Comparison of ENCODE assay signal across 1 cellular context in the genomic region with DNA sequence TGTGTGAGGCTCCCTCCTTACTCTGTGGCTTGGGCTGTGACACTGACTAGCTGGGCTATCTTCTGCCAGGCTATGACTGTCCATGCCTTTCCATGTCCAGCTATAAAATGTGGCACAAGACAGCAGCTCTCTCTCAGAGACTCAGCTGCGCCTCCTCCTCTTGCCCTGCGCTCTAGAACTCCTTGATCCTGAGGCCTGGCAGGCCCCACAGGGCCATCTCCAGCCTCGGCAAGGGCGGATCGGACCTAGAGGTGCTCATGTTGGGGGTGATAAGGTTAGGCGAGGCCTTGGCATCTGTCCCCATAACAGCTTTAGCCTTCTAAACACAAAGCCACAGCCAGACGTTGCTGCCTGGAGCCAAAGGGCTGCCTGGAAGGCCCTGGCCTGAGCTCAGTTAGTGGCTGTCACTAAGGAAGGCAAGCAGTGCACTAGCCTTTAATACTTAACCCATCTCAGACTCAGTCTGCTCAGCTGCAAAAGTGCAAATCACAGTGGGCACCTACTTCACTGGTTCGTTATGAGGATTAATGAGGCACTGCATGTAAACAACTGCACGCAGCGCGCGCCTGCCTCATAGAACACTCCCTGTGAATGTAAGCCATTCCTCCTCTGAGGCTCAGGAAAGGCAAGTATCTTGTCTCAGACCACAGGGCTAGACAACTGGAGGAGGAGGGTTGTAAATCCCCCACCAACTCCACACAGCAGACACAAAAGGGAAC.
TF ChIP-seq lines count a peak whose summit lies in the region.

No MANE protein-coding gene starts in this region.

TF ChIP-seq in HepG2, 621 proteins besides CTCF, POLR2A, EP300 and RAD21 (continued from another document and continues in another):
- TF ChIP-seq, protein P1, sequence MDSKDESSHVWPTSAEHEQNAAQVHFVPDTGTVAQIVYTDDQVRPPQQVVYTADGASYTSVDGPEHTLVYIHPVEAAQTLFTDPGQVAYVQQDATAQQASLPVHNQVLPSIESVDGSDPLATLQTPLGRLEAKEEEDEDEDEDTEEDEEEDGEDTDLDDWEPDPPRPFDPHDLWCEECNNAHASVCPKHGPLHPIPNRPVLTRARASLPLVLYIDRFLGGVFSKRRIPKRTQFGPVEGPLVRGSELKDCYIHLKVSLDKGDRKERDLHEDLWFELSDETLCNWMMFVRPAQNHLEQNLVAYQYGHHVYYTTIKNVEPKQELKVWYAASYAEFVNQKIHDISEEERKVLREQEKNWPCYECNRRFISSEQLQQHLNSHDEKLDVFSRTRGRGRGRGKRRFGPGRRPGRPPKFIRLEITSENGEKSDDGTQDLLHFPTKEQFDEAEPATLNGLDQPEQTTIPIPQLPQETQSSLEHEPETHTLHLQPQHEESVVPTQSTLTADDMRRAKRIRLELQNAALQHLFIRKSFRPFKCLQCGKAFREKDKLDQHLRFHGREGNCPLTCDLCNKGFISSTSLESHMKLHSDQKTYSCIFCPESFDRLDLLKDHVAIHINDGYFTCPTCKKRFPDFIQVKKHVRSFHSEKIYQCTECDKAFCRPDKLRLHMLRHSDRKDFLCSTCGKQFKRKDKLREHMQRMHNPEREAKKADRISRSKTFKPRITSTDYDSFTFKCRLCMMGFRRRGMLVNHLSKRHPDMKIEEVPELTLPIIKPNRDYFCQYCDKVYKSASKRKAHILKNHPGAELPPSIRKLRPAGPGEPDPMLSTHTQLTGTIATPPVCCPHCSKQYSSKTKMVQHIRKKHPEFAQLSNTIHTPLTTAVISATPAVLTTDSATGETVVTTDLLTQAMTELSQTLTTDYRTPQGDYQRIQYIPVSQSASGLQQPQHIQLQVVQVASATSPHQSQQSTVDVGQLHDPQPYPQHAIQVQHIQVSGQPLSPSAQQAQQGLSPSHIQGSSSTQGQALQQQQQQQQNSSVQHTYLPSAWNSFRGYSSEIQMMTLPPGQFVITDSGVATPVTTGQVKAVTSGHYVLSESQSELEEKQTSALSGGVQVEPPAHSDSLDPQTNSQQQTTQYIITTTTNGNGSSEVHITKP (CRISPR knock-in tag; IDR thresholded peaks at IDR 0.05; ENCODE audit: low read depth): peak; percentile 23; the same call in 1 of the 2 replicates
- TF ChIP-seq GZF1 (CRISPR knock-in tag; IDR thresholded peaks at IDR 0.05): no peak
- TF ChIP-seq ZNF121 (CRISPR knock-in tag; IDR thresholded peaks at IDR 0.05): no peak
- no peak for TF ChIP-seq IRX3 (CRISPR knock-in tag; IDR thresholded peaks at IDR 0.05; ENCODE audit: borderline replicate concordance, low read depth)
- no peak for TF ChIP-seq SOX13 (IDR thresholded peaks at IDR 0.05)
- no peak for TF ChIP-seq SOX13 (CRISPR knock-in tag; conservative IDR thresholded peaks at IDR 0.05 in 1 of 2, IDR thresholded peaks at IDR 0.05 in 1 of 2)
- no peak for TF ChIP-seq NR3C1 (CRISPR knock-in tag; IDR thresholded peaks at IDR 0.05)
- no peak for TF ChIP-seq KDM4B (CRISPR knock-in tag; IDR thresholded peaks at IDR 0.05)
- TF ChIP-seq ARNTL (CRISPR knock-in tag; IDR thresholded peaks at IDR 0.05): 0 out of 2 replicates have a peak, but pooled peaks have one; percentile 15
- 0 out of 2 replicates have a peak, but pooled peaks have one; percentile 6 for TF ChIP-seq IRF2 (CRISPR knock-in tag; IDR thresholded peaks at IDR 0.05)
- TF ChIP-seq, protein P2, sequence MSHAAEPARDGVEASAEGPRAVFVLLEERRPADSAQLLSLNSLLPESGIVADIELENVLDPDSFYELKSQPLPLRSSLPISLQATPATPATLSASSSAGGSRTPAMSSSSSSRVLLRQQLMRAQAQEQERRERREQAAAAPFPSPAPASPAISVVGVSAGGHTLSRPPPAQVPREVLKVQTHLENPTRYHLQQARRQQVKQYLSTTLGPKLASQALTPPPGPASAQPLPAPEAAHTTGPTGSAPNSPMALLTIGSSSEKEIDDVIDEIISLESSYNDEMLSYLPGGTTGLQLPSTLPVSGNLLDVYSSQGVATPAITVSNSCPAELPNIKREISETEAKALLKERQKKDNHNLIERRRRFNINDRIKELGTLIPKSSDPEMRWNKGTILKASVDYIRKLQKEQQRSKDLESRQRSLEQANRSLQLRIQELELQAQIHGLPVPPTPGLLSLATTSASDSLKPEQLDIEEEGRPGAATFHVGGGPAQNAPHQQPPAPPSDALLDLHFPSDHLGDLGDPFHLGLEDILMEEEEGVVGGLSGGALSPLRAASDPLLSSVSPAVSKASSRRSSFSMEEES (CRISPR knock-in tag; IDR thresholded peaks at IDR 0.05): no peak
- TF ChIP-seq, protein P3, sequence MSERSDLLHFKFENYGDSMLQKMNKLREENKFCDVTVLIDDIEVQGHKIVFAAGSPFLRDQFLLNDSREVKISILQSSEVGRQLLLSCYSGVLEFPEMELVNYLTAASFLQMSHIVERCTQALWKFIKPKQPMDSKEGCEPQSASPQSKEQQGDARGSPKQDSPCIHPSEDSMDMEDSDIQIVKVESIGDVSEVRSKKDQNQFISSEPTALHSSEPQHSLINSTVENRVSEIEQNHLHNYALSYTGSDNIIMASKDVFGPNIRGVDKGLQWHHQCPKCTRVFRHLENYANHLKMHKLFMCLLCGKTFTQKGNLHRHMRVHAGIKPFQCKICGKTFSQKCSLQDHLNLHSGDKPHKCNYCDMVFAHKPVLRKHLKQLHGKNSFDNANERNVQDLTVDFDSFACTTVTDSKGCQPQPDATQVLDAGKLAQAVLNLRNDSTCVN (CRISPR knock-in tag; IDR thresholded peaks at IDR 0.05; ENCODE audit: borderline replicate concordance): 0 out of 2 replicates have a peak, but pooled peaks have one; percentile 28
- no peak for TF ChIP-seq RFXAP (CRISPR knock-in tag; IDR thresholded peaks at IDR 0.05; ENCODE audit: borderline replicate concordance)
- TF ChIP-seq SOX6 (IDR thresholded peaks at IDR 0.05): no peak
- 0 out of 2 replicates have a peak, but pooled peaks have one; percentile 8 for TF ChIP-seq SOX6 (CRISPR knock-in tag; IDR thresholded peaks at IDR 0.05)
- no peak for TF ChIP-seq THAP11 (CRISPR knock-in tag; IDR thresholded peaks at IDR 0.05)
- TF ChIP-seq ZNF333 (CRISPR knock-in tag; IDR thresholded peaks at IDR 0.05; ENCODE audit: borderline replicate concordance): no peak
- TF ChIP-seq SKI (IDR thresholded peaks at IDR 0.05; ENCODE audit: partially characterized antibody): no peak
- TF ChIP-seq ZNF329 (CRISPR knock-in tag; IDR thresholded peaks at IDR 0.05; ENCODE audit: low read depth): 0 out of 2 replicates have a peak, but pooled peaks have one; percentile 23
- TF ChIP-seq ZSCAN25 (CRISPR knock-in tag; IDR thresholded peaks at IDR 0.05): no peak
- TF ChIP-seq, protein P4, sequence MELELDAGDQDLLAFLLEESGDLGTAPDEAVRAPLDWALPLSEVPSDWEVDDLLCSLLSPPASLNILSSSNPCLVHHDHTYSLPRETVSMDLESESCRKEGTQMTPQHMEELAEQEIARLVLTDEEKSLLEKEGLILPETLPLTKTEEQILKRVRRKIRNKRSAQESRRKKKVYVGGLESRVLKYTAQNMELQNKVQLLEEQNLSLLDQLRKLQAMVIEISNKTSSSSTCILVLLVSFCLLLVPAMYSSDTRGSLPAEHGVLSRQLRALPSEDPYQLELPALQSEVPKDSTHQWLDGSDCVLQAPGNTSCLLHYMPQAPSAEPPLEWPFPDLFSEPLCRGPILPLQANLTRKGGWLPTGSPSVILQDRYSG (CRISPR knock-in tag; IDR thresholded peaks at IDR 0.05): no peak
- no peak for TF ChIP-seq NFIC (IDR thresholded peaks at IDR 0.05; ENCODE audit: low read length)
- no peak for TF ChIP-seq GLI4 (CRISPR knock-in tag; IDR thresholded peaks at IDR 0.05; ENCODE audit: borderline replicate concordance)
- TF ChIP-seq ZNF761 (CRISPR knock-in tag; conservative IDR thresholded peaks at IDR 0.05): no peak
- no peak for TF ChIP-seq HNRNPH1 (optimal IDR thresholded peaks at IDR 0.05; ENCODE audit: low read depth, low read length)
- TF ChIP-seq U2AF2 (IDR thresholded peaks at IDR 0.05; ENCODE audit: low read depth, low read length): no peak
- no peak for TF ChIP-seq ZKSCAN5 (CRISPR knock-in tag; IDR thresholded peaks at IDR 0.05)
- TF ChIP-seq, protein P5, sequence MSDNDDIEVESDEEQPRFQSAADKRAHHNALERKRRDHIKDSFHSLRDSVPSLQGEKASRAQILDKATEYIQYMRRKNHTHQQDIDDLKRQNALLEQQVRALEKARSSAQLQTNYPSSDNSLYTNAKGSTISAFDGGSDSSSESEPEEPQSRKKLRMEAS (IDR thresholded peaks at IDR 0.05): peak; percentile 18; the same call in 1 of the 2 replicates
- no peak for TF ChIP-seq ZNF772 (CRISPR knock-in tag; IDR thresholded peaks at IDR 0.05)
- no peak for TF ChIP-seq SP2 (CRISPR knock-in tag; IDR thresholded peaks at IDR 0.05)
- TF ChIP-seq, protein P6, sequence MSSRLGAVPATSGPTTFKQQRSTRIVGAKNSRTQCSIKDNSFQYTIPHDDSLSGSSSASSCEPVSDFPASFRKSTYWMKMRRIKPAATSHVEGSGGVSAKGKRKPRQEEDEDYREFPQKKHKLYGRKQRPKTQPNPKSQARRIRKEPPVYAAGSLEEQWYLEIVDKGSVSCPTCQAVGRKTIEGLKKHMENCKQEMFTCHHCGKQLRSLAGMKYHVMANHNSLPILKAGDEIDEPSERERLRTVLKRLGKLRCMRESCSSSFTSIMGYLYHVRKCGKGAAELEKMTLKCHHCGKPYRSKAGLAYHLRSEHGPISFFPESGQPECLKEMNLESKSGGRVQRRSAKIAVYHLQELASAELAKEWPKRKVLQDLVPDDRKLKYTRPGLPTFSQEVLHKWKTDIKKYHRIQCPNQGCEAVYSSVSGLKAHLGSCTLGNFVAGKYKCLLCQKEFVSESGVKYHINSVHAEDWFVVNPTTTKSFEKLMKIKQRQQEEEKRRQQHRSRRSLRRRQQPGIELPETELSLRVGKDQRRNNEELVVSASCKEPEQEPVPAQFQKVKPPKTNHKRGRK (CRISPR knock-in tag; IDR thresholded peaks at IDR 0.05): no peak
- TF ChIP-seq ZBTB20 (CRISPR knock-in tag; IDR thresholded peaks at IDR 0.05; ENCODE audit: borderline replicate concordance, low read depth): 0 out of 2 replicates have a peak, but pooled peaks have one; percentile 51
- no peak for TF ChIP-seq ZFP90 (CRISPR knock-in tag; IDR thresholded peaks at IDR 0.05; ENCODE audit: borderline replicate concordance)
- TF ChIP-seq MAFK (conservative IDR thresholded peaks at IDR 0.05 in 1 of 2, IDR thresholded peaks at IDR 0.05 in 1 of 2; ENCODE audit: low read length in 2 of 2): no peak
- TF ChIP-seq, protein P7, sequence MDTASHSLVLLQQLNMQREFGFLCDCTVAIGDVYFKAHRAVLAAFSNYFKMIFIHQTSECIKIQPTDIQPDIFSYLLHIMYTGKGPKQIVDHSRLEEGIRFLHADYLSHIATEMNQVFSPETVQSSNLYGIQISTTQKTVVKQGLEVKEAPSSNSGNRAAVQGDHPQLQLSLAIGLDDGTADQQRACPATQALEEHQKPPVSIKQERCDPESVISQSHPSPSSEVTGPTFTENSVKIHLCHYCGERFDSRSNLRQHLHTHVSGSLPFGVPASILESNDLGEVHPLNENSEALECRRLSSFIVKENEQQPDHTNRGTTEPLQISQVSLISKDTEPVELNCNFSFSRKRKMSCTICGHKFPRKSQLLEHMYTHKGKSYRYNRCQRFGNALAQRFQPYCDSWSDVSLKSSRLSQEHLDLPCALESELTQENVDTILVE (CRISPR knock-in tag; IDR thresholded peaks at IDR 0.05): 0 out of 2 replicates have a peak, but pooled peaks have one; percentile 31
- TF ChIP-seq TCF7 (IDR thresholded peaks at IDR 0.05; ENCODE audit: low read depth): no peak
- no peak for TF ChIP-seq ARNT2 (CRISPR knock-in tag; IDR thresholded peaks at IDR 0.05; ENCODE audit: low read depth)
- no peak for TF ChIP-seq MTA3 (CRISPR knock-in tag; IDR thresholded peaks at IDR 0.05)
- TF ChIP-seq, protein P8, sequence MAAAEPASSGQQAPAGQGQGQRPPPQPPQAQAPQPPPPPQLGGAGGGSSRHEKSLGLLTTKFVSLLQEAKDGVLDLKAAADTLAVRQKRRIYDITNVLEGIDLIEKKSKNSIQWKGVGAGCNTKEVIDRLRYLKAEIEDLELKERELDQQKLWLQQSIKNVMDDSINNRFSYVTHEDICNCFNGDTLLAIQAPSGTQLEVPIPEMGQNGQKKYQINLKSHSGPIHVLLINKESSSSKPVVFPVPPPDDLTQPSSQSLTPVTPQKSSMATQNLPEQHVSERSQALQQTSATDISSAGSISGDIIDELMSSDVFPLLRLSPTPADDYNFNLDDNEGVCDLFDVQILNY (CRISPR knock-in tag; conservative IDR thresholded peaks at IDR 0.05): no peak
- TF ChIP-seq ZNF652 (CRISPR knock-in tag; IDR thresholded peaks at IDR 0.05; ENCODE audit: borderline replicate concordance, low read depth): no peak
- TF ChIP-seq ZNF224 (CRISPR knock-in tag; IDR thresholded peaks at IDR 0.05): no peak
- no peak for TF ChIP-seq JUNB (CRISPR knock-in tag; IDR thresholded peaks at IDR 0.05; ENCODE audit: borderline replicate concordance)
- no peak for TF ChIP-seq YY1 (IDR thresholded peaks at IDR 0.05; ENCODE audit: insufficient read depth, insufficient replicate concordance, low read depth, low read length)
- TF ChIP-seq BORCS8-MEF2B (CRISPR knock-in tag; IDR thresholded peaks at IDR 0.05): 0 out of 2 replicates have a peak, but pooled peaks have one; percentile 31
- TF ChIP-seq NFIB (CRISPR knock-in tag; IDR thresholded peaks at IDR 0.05; ENCODE audit: borderline replicate concordance): no peak
- TF ChIP-seq, protein P9, sequence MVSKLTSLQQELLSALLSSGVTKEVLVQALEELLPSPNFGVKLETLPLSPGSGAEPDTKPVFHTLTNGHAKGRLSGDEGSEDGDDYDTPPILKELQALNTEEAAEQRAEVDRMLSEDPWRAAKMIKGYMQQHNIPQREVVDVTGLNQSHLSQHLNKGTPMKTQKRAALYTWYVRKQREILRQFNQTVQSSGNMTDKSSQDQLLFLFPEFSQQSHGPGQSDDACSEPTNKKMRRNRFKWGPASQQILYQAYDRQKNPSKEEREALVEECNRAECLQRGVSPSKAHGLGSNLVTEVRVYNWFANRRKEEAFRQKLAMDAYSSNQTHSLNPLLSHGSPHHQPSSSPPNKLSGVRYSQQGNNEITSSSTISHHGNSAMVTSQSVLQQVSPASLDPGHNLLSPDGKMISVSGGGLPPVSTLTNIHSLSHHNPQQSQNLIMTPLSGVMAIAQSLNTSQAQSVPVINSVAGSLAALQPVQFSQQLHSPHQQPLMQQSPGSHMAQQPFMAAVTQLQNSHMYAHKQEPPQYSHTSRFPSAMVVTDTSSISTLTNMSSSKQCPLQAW (CRISPR knock-in tag; IDR thresholded peaks at IDR 0.05): 0 out of 2 replicates have a peak, but pooled peaks have one; percentile 17
- no peak for TF ChIP-seq ZNF10 (CRISPR knock-in tag; IDR thresholded peaks at IDR 0.05; ENCODE audit: borderline replicate concordance, low read depth)
- TF ChIP-seq, protein P10, sequence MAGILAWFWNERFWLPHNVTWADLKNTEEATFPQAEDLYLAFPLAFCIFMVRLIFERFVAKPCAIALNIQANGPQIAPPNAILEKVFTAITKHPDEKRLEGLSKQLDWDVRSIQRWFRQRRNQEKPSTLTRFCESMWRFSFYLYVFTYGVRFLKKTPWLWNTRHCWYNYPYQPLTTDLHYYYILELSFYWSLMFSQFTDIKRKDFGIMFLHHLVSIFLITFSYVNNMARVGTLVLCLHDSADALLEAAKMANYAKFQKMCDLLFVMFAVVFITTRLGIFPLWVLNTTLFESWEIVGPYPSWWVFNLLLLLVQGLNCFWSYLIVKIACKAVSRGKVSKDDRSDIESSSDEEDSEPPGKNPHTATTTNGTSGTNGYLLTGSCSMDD (CRISPR knock-in tag; IDR thresholded peaks at IDR 0.05): no peak
- TF ChIP-seq, protein P11, sequence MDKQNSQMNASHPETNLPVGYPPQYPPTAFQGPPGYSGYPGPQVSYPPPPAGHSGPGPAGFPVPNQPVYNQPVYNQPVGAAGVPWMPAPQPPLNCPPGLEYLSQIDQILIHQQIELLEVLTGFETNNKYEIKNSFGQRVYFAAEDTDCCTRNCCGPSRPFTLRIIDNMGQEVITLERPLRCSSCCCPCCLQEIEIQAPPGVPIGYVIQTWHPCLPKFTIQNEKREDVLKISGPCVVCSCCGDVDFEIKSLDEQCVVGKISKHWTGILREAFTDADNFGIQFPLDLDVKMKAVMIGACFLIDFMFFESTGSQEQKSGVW (CRISPR knock-in tag; IDR thresholded peaks at IDR 0.05; ENCODE audit: borderline replicate concordance): no peak
